ENCODE assay signal across 8 cellular contexts in the genomic region with DNA sequence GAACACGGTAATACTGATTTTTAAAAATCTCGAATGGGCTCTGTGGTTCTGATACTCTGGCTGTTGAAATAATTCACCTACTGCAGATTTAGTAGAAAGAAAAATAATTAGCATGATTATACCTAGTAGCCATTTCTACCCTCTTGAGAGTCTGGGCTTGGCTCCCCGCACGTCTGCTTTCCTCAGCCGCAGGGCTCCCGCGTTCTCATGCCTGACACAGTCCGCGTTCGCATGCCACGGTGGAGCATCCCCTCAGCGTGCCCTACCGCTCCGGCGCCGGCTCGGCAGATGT. TPM values are rescaled to one million over a fixed set of nuclear protein-coding genes. Genes with fewer than 3 reads are reported as not detected.
DNase-seq lines count a peak whose midpoint lies in the region; ATAC-seq and TF ChIP-seq lines count a peak whose summit lies in the region.

No MANE protein-coding gene starts in this region.

- peak overlapping the region; percentile 76 for H4K91ac ChIP-seq in trophoblast cell (ENCODE audit: low read depth, low read length)

- H2AFZ ChIP-seq in trophoblast cell (ENCODE audit: insufficient read depth, low read length, poor library complexity) = peak overlapping the region; percentile 73

- H3K27me3 ChIP-seq in RWPE2 (ENCODE audit: insufficient read depth, poor library complexity, severe bottlenecking) (no peaks in the 10 kb centered on the region), esophagus (ENCODE audit: control insufficient read depth in 1 of 2, insufficient read depth in 2 of 2, low read length in 2 of 2) (no peaks in the 10 kb centered on the region), trophoblast cell (ENCODE audit: insufficient read depth, low read length) (no peaks in the 10 kb centered on the region)

- peak overlapping the region; percentile 64 for H3K4me2 ChIP-seq in trophoblast cell (ENCODE audit: low read length)

- H3K79me1 ChIP-seq in trophoblast cell (ENCODE audit: low read length) = peaks cover 17% of the 10 kb centered on the region

- H2BK120ac ChIP-seq in trophoblast cell (ENCODE audit: insufficient read depth, low read length, poor library complexity) = peak overlapping the region; percentile 41

- no peak for DNase-seq in RWPE2 (ENCODE audit: low spot score)
- no peak for DNase-seq in trophoblast cell
- DNase-seq in middle frontal gyrus (ENCODE audit: extremely low spot score, low spot score) = no peak
- DNase-seq in Ammon's horn (ENCODE audit: low spot score) = no peak
- DNase-seq in midbrain (lab: John Stamatoyannopoulos, UW) = no peak
- no peak for DNase-seq in AML-193 (lab: John Stamatoyannopoulos, UW)

- WGBS in esophagus, 2 donors = 0% methylated on average over 17 of the region's 17 CpGs
- no CpG with 5 or more reads among the region's 17 CpGs for WGBS in trophoblast cell (ENCODE audit: extremely low coverage, insufficient coverage, insufficient read length)

- no peak overlapping the region for H3K23ac ChIP-seq in trophoblast cell (ENCODE audit: low read length)

- peak overlapping the region; percentile 76 for H4K8ac ChIP-seq in trophoblast cell (ENCODE audit: low read depth, low read length)

- H2BK12ac ChIP-seq in trophoblast cell (ENCODE audit: low read length) = peak overlapping the region; percentile 84

- peak overlapping the region; percentile 72 for H2AK5ac ChIP-seq in trophoblast cell (ENCODE audit: low read length)

- H3K27ac ChIP-seq in RWPE2 (ENCODE audit: poor library complexity, severe bottlenecking) (peak overlapping the region; percentile 85), esophagus (ENCODE audit: low read depth in 2 of 2, low read length in 1 of 2) (peak overlapping the region; percentile 100), trophoblast cell (ENCODE audit: low read depth, low read length) (peak overlapping the region; percentile 100)

- H3K9me3 ChIP-seq in RWPE2 (ENCODE audit: severe bottlenecking) = no peaks in the 10 kb centered on the region
- H3K9me3 ChIP-seq in esophagus (ENCODE audit: control insufficient read depth in 2 of 2, insufficient read depth in 1 of 2, low read depth in 1 of 2, low read length in 1 of 2) = no peaks in the 10 kb centered on the region
- no peaks in the 10 kb centered on the region for H3K9me3 ChIP-seq in trophoblast cell (ENCODE audit: insufficient read depth, low read depth, low read length)

- peak overlapping the region; percentile 73 for H4K12ac ChIP-seq in trophoblast cell (ENCODE audit: low read depth, low read length)

- H3K4ac ChIP-seq in trophoblast cell (ENCODE audit: low read depth, low read length) = no peak overlapping the region

- ATAC-seq in RWPE2 (ENCODE audit: low read depth) = no peak

- peaks cover 23% of the 10 kb centered on the region for H3K36me3 ChIP-seq in RWPE2 (ENCODE audit: low read depth)
- no peaks in the 10 kb centered on the region for H3K36me3 ChIP-seq in esophagus (ENCODE audit: control insufficient read depth in 2 of 2, insufficient read depth in 2 of 2, low read length in 1 of 2)
- H3K36me3 ChIP-seq in trophoblast cell (ENCODE audit: control insufficient read depth in 1 of 2, insufficient read depth in 2 of 2, low read length in 2 of 2) = no peaks in the 10 kb centered on the region

- H3K4me1 ChIP-seq in RWPE2 (ENCODE audit: insufficient read depth, poor library complexity, severe bottlenecking) (peaks cover 2% of the 10 kb centered on the region), esophagus (ENCODE audit: control insufficient read depth in 2 of 2, insufficient read depth in 2 of 2, low read length in 1 of 2) (peaks cover 0 to 2% of the 10 kb centered on the region in 2 donors), trophoblast cell (ENCODE audit: control insufficient read depth in 1 of 2, insufficient read depth in 2 of 2, low read length in 2 of 2) (peaks cover 2 to 3% of the 10 kb centered on the region in 2 experiments)

- peak overlapping the region; percentile 84 for H3K18ac ChIP-seq in trophoblast cell (ENCODE audit: low read length)

- H2BK5ac ChIP-seq in trophoblast cell (ENCODE audit: low read depth, low read length, poor library complexity) = peak overlapping the region; percentile 67

- peaks cover 21% of the 10 kb centered on the region for H3K79me2 ChIP-seq in trophoblast cell (ENCODE audit: control insufficient read depth, insufficient read depth, low read length, poor library complexity)

- peak overlapping the region; percentile 73 for H3K4me3 ChIP-seq in GM08714 (ENCODE audit: low read length)
- H3K4me3 ChIP-seq in RWPE2 (ENCODE audit: severe bottlenecking) = peak overlapping the region; percentile 93
- peak overlapping the region; percentile 51 to 93 for H3K4me3 ChIP-seq in esophagus (ENCODE audit: low read depth in 1 of 2, low read length in 2 of 2)
- peak overlapping the region; percentile 83 for H3K4me3 ChIP-seq in trophoblast cell (ENCODE audit: low read depth, low read length)

- peak overlapping the region; percentile 78 for H3K9ac ChIP-seq in trophoblast cell (ENCODE audit: low read length)

- TF ChIP-seq CTCF in RWPE2 (IDR thresholded peaks at IDR 0.05; ENCODE audit: poor library complexity, severe bottlenecking) = no peak

- H3K14ac ChIP-seq in trophoblast cell (ENCODE audit: low read length) = peak overlapping the region; percentile 86

RNA-seq across cellular contexts. Expression of a gene that starts 0.9 kb away (rescaled TPM):
- 10 to 100 TPM; 29.7 to 48.4 TPM for polyA plus RNA-seq in esophagus
- 92.5 and 97.5 TPM in 2 replicates for polyA plus RNA-seq in trophoblast cell (2013)
